In genomic region chr5:83714780-83715179, GRCh38 we compare ENCODE assay signal across 1 cellular context.
TF ChIP-seq lines count a peak whose summit lies in the region.

No MANE protein-coding gene starts in this region.

TF ChIP-seq in WTC11, 78 proteins besides CTCF, POLR2A, EP300 and RAD21 (continued from another document):
- TF ChIP-seq E2F5 (CRISPR knock-in tag; IDR thresholded peaks at IDR 0.05): no peak
- no peak for TF ChIP-seq CREM (CRISPR knock-in tag; IDR thresholded peaks at IDR 0.05)
- TF ChIP-seq GRHL2 (CRISPR knock-in tag; IDR thresholded peaks at IDR 0.05; ENCODE audit: insufficient replicate concordance, severe bottlenecking): no peak
- TF ChIP-seq NR1H2 (CRISPR knock-in tag; IDR thresholded peaks at IDR 0.05): no peak
- no peak for TF ChIP-seq TP53 (CRISPR knock-in tag; IDR thresholded peaks at IDR 0.05)
TF ChIP-seq in WTC11: peak in this region for 0.
